Comparison of ENCODE assay signal across 19 cellular contexts in genomic region chr12:132066749-132067148, GRCh38.
DNase-seq lines count a peak whose midpoint lies in the region; ATAC-seq and TF ChIP-seq lines count a peak whose summit lies in the region.
"Had no signal": no experiment of that assay in that cellular context is flagged by ENCODE, and none has a peak within 500 bp of the region (broad histone marks: within the 10 kb centered on the region; RNA-seq: fewer than 3 reads in every experiment).

No MANE protein-coding gene starts in this region.

- intact Hi-C loops in activated B cell treated with CpG ODN at 0.5 μM for 24 hours (cut with micrococcal nuclease), result no loop called here
- intact Hi-C loops in MCF 10A (cut with micrococcal nuclease), result no loop called here

- no peak for ATAC-seq in stimulated activated naive CD8-positive, alpha-beta T cell treated with anti-CD3 and anti-CD28 coated beads, Interleukin-15, Interleukin-2, amounts not matched to agents 100 U/mL and 50 U/mL, for 24 hours
- ATAC-seq in activated B cell treated with CpG ODN at 0.5 μM for 24 hours (ENCODE audit: low read depth) (no peak), GM21619 (IDR thresholded peaks at IDR 0.05; ENCODE audit: unreplicated experiment) (no peak)
- no peak for ATAC-seq in stimulated activated naive CD8-positive, alpha-beta T cell treated with anti-CD3 and anti-CD28 coated beads, Interleukin-15, amount 100 ng/mL, for 72 hours
- ATAC-seq: foreskin keratinocyte, HepG2, left lung had no signal

- H3K4me3 Mint-ChIP-seq in stimulated activated naive CD8-positive, alpha-beta T cell treated with anti-CD3 and anti-CD28 coated beads, Interleukin-15, Interleukin-2, amounts not matched to agents 100 ng/mL and 50 ng/mL, for 24 hours, result peak overlapping the region; percentile 62
- H3K4me3 Mint-ChIP-seq in activated B cell treated with CpG ODN at 0.5 μM for 24 hours, result peak overlapping the region; percentile 81
- H3K4me3 Mint-ChIP-seq in glutamatergic neuron (ENCODE audit: unreplicated experiment), result no peak overlapping the region
- H3K4me3 Mint-ChIP-seq in stimulated activated naive CD8-positive, alpha-beta T cell treated with anti-CD3 and anti-CD28 coated beads, Interleukin-15, amount 100 ng/mL, for 72 hours, result peak overlapping the region; percentile 56 to 80
- H3K4me3 Mint-ChIP-seq in MCF 10A (ENCODE audit: unreplicated experiment), result no peak overlapping the region

- POLR2A ChIA-PET in activated B cell treated with CpG ODN at 0.5 μM for 24 hours (lab: Charles Lee), result no interaction called here
- POLR2A ChIA-PET in RWPE1 (lab: Yijun Ruan, JAX; ENCODE audit: low non-redundant PET), result no interaction called here
- POLR2A ChIA-PET in MCF 10A (lab: Yijun Ruan, JAX), result no interaction called here

- BruUV-seq in MCF 10A (replicated peaks; lab: Mats Ljungman, UMichigan), result no TSS peak

- CTCF ChIA-PET in activated B cell treated with CpG ODN at 0.5 μM for 24 hours (lab: Charles Lee), result no interaction called here
- CTCF ChIA-PET in RWPE1 (lab: Yijun Ruan, JAX), result interaction anchor here (0.6 kb wide), 1 partner anchor 1052 kb away, joined by 3 read pairs; no protein-coding TSS in a partner anchor
- CTCF ChIA-PET in MCF 10A (lab: Yijun Ruan, JAX), result no interaction called here

- H3K36me3 Mint-ChIP-seq in stimulated activated naive CD8-positive, alpha-beta T cell treated with anti-CD3 and anti-CD28 coated beads, Interleukin-15, Interleukin-2, amounts not matched to agents 100 ng/mL and 50 ng/mL, for 24 hours (ENCODE audit: low read depth), result peaks cover 55% of the 10 kb centered on the region
- H3K36me3 Mint-ChIP-seq in activated B cell treated with CpG ODN at 0.5 μM for 24 hours (ENCODE audit: low read depth), result peaks cover 56% of the 10 kb centered on the region
- no peaks in the 10 kb centered on the region for H3K36me3 Mint-ChIP-seq in glutamatergic neuron (ENCODE audit: unreplicated experiment)
- peaks cover 66% of the 10 kb centered on the region for H3K36me3 Mint-ChIP-seq in MCF 10A (ENCODE audit: insufficient read depth, unreplicated experiment)

- H3K9me3 Mint-ChIP-seq in stimulated activated naive CD8-positive, alpha-beta T cell treated with anti-CD3 and anti-CD28 coated beads, Interleukin-15, Interleukin-2, amounts not matched to agents 100 ng/mL and 50 ng/mL, for 24 hours, result no peaks in the 10 kb centered on the region
- H3K9me3 Mint-ChIP-seq in activated B cell treated with CpG ODN at 0.5 μM for 24 hours (no peaks in the 10 kb centered on the region), glutamatergic neuron (ENCODE audit: unreplicated experiment) (peaks cover 2% of the 10 kb centered on the region), MCF 10A (ENCODE audit: unreplicated experiment) (no peaks in the 10 kb centered on the region)
- H3K9me3 Mint-ChIP-seq in stimulated activated naive CD8-positive, alpha-beta T cell treated with anti-CD3 and anti-CD28 coated beads, Interleukin-15, amount 100 ng/mL, for 72 hours, result no peaks in the 10 kb centered on the region

- H3K4me1 Mint-ChIP-seq in stimulated activated naive CD8-positive, alpha-beta T cell treated with anti-CD3 and anti-CD28 coated beads, Interleukin-15, Interleukin-2, amounts not matched to agents 100 ng/mL and 50 ng/mL, for 24 hours (ENCODE audit: low read depth), result peaks cover 40% of the 10 kb centered on the region
- H3K4me1 Mint-ChIP-seq in activated B cell treated with CpG ODN at 0.5 μM for 24 hours, result peaks cover 80% of the 10 kb centered on the region
- H3K4me1 Mint-ChIP-seq in glutamatergic neuron (ENCODE audit: low read depth, unreplicated experiment), result peaks cover 4% of the 10 kb centered on the region
- peaks cover 46% of the 10 kb centered on the region for H3K4me1 Mint-ChIP-seq in stimulated activated naive CD8-positive, alpha-beta T cell treated with anti-CD3 and anti-CD28 coated beads, Interleukin-15, amount 100 ng/mL, for 72 hours
- H3K4me1 Mint-ChIP-seq in MCF 10A (ENCODE audit: insufficient read depth, unreplicated experiment), result no peaks in the 10 kb centered on the region

- H3K27ac ChIP-seq in RWPE1, result no peak overlapping the region
- H3K27ac ChIP-seq: colonic mucosa, foreskin keratinocyte, left lung, SJSA1, thyroid gland had no signal

- peak overlapping the region; percentile 81 for H3K27ac Mint-ChIP-seq in stimulated activated naive CD8-positive, alpha-beta T cell treated with anti-CD3 and anti-CD28 coated beads, Interleukin-15, Interleukin-2, amounts not matched to agents 100 ng/mL and 50 ng/mL, for 24 hours
- H3K27ac Mint-ChIP-seq in activated B cell treated with CpG ODN at 0.5 μM for 24 hours (peak overlapping the region; percentile 91), glutamatergic neuron (ENCODE audit: unreplicated experiment) (peak overlapping the region; percentile 85), MCF 10A (ENCODE audit: low read depth, unreplicated experiment) (no peak overlapping the region)
- H3K27ac Mint-ChIP-seq in stimulated activated naive CD8-positive, alpha-beta T cell treated with anti-CD3 and anti-CD28 coated beads, Interleukin-15, amount 100 ng/mL, for 72 hours, result peak overlapping the region in 1 of 2 donors; percentile 96

- DNase-seq in stimulated activated naive CD8-positive, alpha-beta T cell treated with anti-CD3 and anti-CD28 coated beads, Interleukin-15, Interleukin-2, amounts not matched to agents 100 U/mL and 50 U/mL, for 24 hours, result no peak
- DNase-seq in activated B cell treated with CpG ODN at 0.5 μM for 24 hours, result no peak
- no peak for DNase-seq in glutamatergic neuron
- DNase-seq in stimulated activated naive CD8-positive, alpha-beta T cell treated with anti-CD3 and anti-CD28 coated beads, Interleukin-15, amount 100 ng/mL, for 72 hours, result no peak
- DNase-seq in RWPE1 (ENCODE audit: low spot score), result no peak
- DNase-seq in MCF 10A (ENCODE audit: unreplicated experiment), result no peak
- DNase-seq: activated CD4-positive, alpha-beta T cell treated with anti-CD3 and anti-CD28 coated beads, Interleukin-2, amount 50 U/mL, for 1 hour; colonic mucosa; foreskin keratinocyte; GF-D8; left lung; NCI-H2029; NCI-H510A treated with DMSO at 0.1 percent for 48 hours; T1000; thyroid gland had no signal

- TF ChIP-seq CTCF in activated B cell treated with CpG ODN at 0.5 μM for 24 hours (IDR thresholded peaks at IDR 0.05) (no peak), glutamatergic neuron (IDR thresholded peaks at IDR 0.05; ENCODE audit: partially characterized antibody, unreplicated experiment) (no peak), RWPE1 (conservative IDR thresholded peaks at IDR 0.05; ENCODE audit: low read depth) (no peak), MCF 10A (IDR thresholded peaks at IDR 0.05; ENCODE audit: unreplicated experiment) (no peak)

- H3K27me3 Mint-ChIP-seq in stimulated activated naive CD8-positive, alpha-beta T cell treated with anti-CD3 and anti-CD28 coated beads, Interleukin-15, Interleukin-2, amounts not matched to agents 100 ng/mL and 50 ng/mL, for 24 hours, result no peaks in the 10 kb centered on the region
- H3K27me3 Mint-ChIP-seq in activated B cell treated with CpG ODN at 0.5 μM for 24 hours (no peaks in the 10 kb centered on the region), glutamatergic neuron (ENCODE audit: unreplicated experiment) (peaks cover 2% of the 10 kb centered on the region), MCF 10A (ENCODE audit: insufficient read depth, unreplicated experiment) (no peaks in the 10 kb centered on the region)
- no peaks in the 10 kb centered on the region for H3K27me3 Mint-ChIP-seq in stimulated activated naive CD8-positive, alpha-beta T cell treated with anti-CD3 and anti-CD28 coated beads, Interleukin-15, amount 100 ng/mL, for 72 hours

Comparison
In these comparisons a context has a peak if more than half of its experiments do, and no peak if none do; other contexts are left out.
1. H3K4me3 Mint-ChIP-seq: peak in stimulated activated naive CD8-positive, alpha-beta T cell treated with anti-CD3 and anti-CD28 coated beads, Interleukin-15, Interleukin-2, amounts not matched to agents 100 ng/mL and 50 ng/mL, for 24 hours (single experiment), activated B cell treated with CpG ODN at 0.5 μM for 24 hours (single experiment) and stimulated activated naive CD8-positive, alpha-beta T cell treated with anti-CD3 and anti-CD28 coated beads, Interleukin-15, amount 100 ng/mL, for 72 hours (2 of 2); none in glutamatergic neuron (single experiment) and MCF 10A (single experiment).